Comparison of ENCODE assay signal across 10 cellular contexts in the genomic region with DNA sequence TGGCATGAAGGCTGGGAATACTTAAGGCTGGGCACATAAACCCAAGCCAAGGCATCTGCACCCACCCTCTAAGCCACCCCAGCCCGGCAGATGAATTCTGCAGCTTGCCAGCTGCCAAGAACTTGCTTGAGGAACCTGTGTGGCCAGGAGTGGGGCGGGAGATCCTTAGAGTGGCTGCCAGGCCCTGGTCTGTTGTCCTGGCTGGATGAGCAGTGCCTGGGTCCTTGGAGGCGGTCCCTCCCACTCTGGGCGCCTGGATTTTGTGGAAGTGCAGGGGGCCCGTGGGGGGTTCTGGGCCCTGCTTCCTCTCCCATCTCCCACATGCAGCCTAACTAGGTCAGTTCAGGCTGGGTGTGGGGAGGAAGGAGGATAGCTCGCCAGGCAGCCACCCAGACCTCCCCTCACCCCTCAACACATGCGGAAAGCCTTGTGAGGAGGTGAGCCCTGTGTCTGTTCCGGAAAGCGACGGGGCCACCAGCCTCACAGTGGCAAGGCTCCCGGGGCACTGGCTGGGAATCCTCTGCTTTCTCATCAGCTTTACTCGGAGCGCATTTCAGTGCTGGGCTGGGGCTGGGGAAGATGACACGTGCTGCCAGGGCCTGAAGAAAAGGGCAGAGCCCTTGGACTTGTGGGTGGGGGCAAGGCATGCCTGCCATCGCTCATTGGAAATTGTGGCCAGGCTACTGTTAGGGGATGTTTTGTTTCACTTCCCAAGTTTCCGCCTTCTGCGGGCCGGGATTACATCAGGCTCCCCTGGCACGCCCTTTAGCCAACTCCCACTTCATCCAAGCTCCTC. TPM values are rescaled to one million over a fixed set of nuclear protein-coding genes. Genes with fewer than 3 reads are reported as not detected.
DNase-seq lines count a peak whose midpoint lies in the region; ATAC-seq and TF ChIP-seq lines count a peak whose summit lies in the region.
"Had no signal": no experiment of that assay in that cellular context is flagged by ENCODE, and none has a peak within 500 bp of the region (broad histone marks: within the 10 kb centered on the region; RNA-seq: fewer than 3 reads in every experiment).

No MANE protein-coding gene starts in this region.

- intact Hi-C loops in dorsolateral prefrontal cortex (cut with DNase I): no loop called here

- ATAC-seq in GM21717 (IDR thresholded peaks at IDR 0.05; ENCODE audit: unreplicated experiment) (no peak), HG03097 (IDR thresholded peaks at IDR 0.05; ENCODE audit: low FRiP score, unreplicated experiment) (no peak)

- TF ChIP-seq CTCF in dorsolateral prefrontal cortex (IDR thresholded peaks at IDR 0.05 in 54 of 56, conservative IDR thresholded peaks at IDR 0.05 in 2 of 56; ENCODE audit: low read depth in 1 of 56, partially characterized antibody in 56 of 56): peak in 1 of 56 donors; percentile 6

- H3K27me3 ChIP-seq in dorsolateral prefrontal cortex: no peaks in the 10 kb centered on the region

- peak overlapping the region in 10 of 59 donors; percentile 10 to 36 (median 17) for H3K4me3 ChIP-seq in dorsolateral prefrontal cortex

- DNase-seq in AG08395 (ENCODE audit: low spot score) (peak; percentile 92), MV-4-11 (lab: John Stamatoyannopoulos, UW) (peak; percentile 95), dorsolateral prefrontal cortex (peak in 2 of 10 donors; percentile 57 to 59), mucosa of gallbladder (ENCODE audit: low spot score) (peak; percentile 51), GM19240 (ENCODE audit: insufficient read length, low spot score) (no peak)
- DNase-seq in effector CD8-positive, alpha-beta T cell (lab: John Stamatoyannopoulos, UW): no peak
- DNase-seq: activated CD4-positive, alpha-beta memory T cell treated with anti-CD3 and anti-CD28 coated beads, Interleukin-2, amount 10 ng/mL, durations not matched to agents 7 days and 5 days; NCI-H1105 treated with DMSO at 0.1 percent for 48 hours had no signal

- H3K27ac ChIP-seq in dorsolateral prefrontal cortex: peak overlapping the region in 48 of 59 donors; percentile 6 to 77 (median 54)

RNA-seq across cellular contexts. Expression of a gene that starts 8.4 kb away (rescaled TPM):
- total RNA-seq in dorsolateral prefrontal cortex: 10 to 100 TPM; 12.9 to 58.9 (median 36.2) TPM
- 10.6 TPM for total RNA-seq in mucosa of gallbladder

Comparison
In these comparisons a context has a peak if more than half of its experiments do, and no peak if none do; other contexts are left out.
1. DNase-seq: peak in AG08395 (single experiment), MV-4-11 (single experiment) and mucosa of gallbladder (single experiment); none in GM19240 (single experiment) and effector CD8-positive, alpha-beta T cell (single experiment).